Comparison of ENCODE assay signal across 8 cellular contexts in genomic region chr4:8428288-8429097, GRCh38. TPM values are rescaled to one million over a fixed set of nuclear protein-coding genes. Genes with fewer than 3 reads are reported as not detected.
A peak's percentile ranks its signal among the peaks of the same experiment; 100 is the strongest.
DNase-seq lines count a peak whose midpoint lies in the region; ATAC-seq, FAIRE-seq and TF ChIP-seq lines count a peak whose summit lies in the region.

No MANE protein-coding gene starts in this region.

- peak overlapping the region; percentile 85 for H3K4me3 ChIP-seq in AG10803 (ENCODE audit: low read length)
- peak overlapping the region; percentile 53 to 80 (median 74) for H3K4me3 ChIP-seq in keratinocyte (ENCODE audit: control insufficient read depth in 2 of 3, extremely low read depth in 1 of 3, insufficient read depth in 2 of 3, low read depth in 1 of 3, low read length in 3 of 3)

- H3K9me3 ChIP-seq in keratinocyte (ENCODE audit: control insufficient read depth, low read depth, low read length): no peaks in the 10 kb centered on the region

- ATAC-seq in GM19023 (IDR thresholded peaks at IDR 0.05; ENCODE audit: unreplicated experiment): peak; percentile 96
- ATAC-seq in HG03175 (IDR thresholded peaks at IDR 0.05; ENCODE audit: unreplicated experiment): peak; percentile 87

- no peaks in the 10 kb centered on the region for H3K36me3 ChIP-seq in keratinocyte (ENCODE audit: control insufficient read depth in 2 of 2, extremely low read depth in 1 of 2, insufficient read depth in 2 of 2, low read length in 2 of 2)

- peak overlapping the region; percentile 16 for H3K27ac ChIP-seq in keratinocyte (ENCODE audit: control insufficient read depth, insufficient read depth, low read length)

- no peaks in the 10 kb centered on the region for H4K20me1 ChIP-seq in keratinocyte (ENCODE audit: control insufficient read depth, extremely low read depth, insufficient read depth, low read length)

- no peaks in the 10 kb centered on the region for H3K9me1 ChIP-seq in keratinocyte (ENCODE audit: control insufficient read depth, extremely low read depth, insufficient read depth, low read length)

- H3K27me3 ChIP-seq in keratinocyte (ENCODE audit: control insufficient read depth, extremely low read depth, insufficient read depth, low read length): no peaks in the 10 kb centered on the region

- TF ChIP-seq CTCF in AG10803 (conservative IDR thresholded peaks at IDR 0.05; ENCODE audit: low read length): peak; percentile 54
- TF ChIP-seq CTCF in keratinocyte (optimal IDR thresholded peaks at IDR 0.05 in 1 of 3, IDR thresholded peaks at IDR 0.05 in 1 of 3, conservative IDR thresholded peaks at IDR 0.05 in 1 of 3; ENCODE audit: extremely low read depth in 1 of 3, insufficient read depth in 2 of 3, low read length in 3 of 3): peak in 2 of 3 experiments; percentile 33 to 40

- H3K4me2 ChIP-seq in keratinocyte (ENCODE audit: control insufficient read depth, extremely low read depth, insufficient read depth, low read depth, low read length): peak overlapping the region; percentile 75

- H3K4me1 ChIP-seq in keratinocyte (ENCODE audit: control insufficient read depth, extremely low read depth, insufficient read depth, low read length): peaks cover 10% of the 10 kb centered on the region

- FAIRE-seq in keratinocyte (lab: Jason Lieb, UNC): no peak

- DNase-seq in AG10803 (ENCODE audit: low read depth): peak; percentile 80
- DNase-seq in NCI-H226: peak; percentile 70
- DNase-seq in activated CD4-positive, CD25-positive, alpha-beta regulatory T cell (lab: John Stamatoyannopoulos, UW): peak; percentile 77 to 85 (median 80)
- peak; percentile 89 for DNase-seq in central memory CD4-positive, alpha-beta T cell
- peak; percentile 23 for DNase-seq in keratinocyte (ENCODE audit: low read depth, low spot score)
- peak; percentile 88 to 92 for DNase-seq in stimulated activated CD4-positive, alpha-beta T cell treated with anti-CD3 and anti-CD28 coated beads, Interleukin-15, amount 100 ng/mL, for 1 hour (ENCODE audit: low read depth in 1 of 2, low spot score in 1 of 2)

- dilution Hi-C loops in keratinocyte (cut with MboI; ENCODE audit: extremely low pct_ligation_motif_present, low sequenced_read_pairs): no loop called here

- H2AFZ ChIP-seq in keratinocyte (ENCODE audit: control insufficient read depth, low read length): peak overlapping the region; percentile 81

- peak overlapping the region; percentile 64 for H3K9ac ChIP-seq in keratinocyte (ENCODE audit: control insufficient read depth, extremely low read depth, insufficient read depth, low read length)

- H3K79me2 ChIP-seq in keratinocyte (ENCODE audit: control insufficient read depth, insufficient read depth, low read length): peaks cover 3% of the 10 kb centered on the region

RNA-seq across cellular contexts. Expression of gene ACOX3, which starts 12.0 kb away (rescaled TPM):
- 6.0 to 7.2 TPM (median 6.7 TPM) in 3 replicates for polyA plus RNA-seq in keratinocyte
- polyA plus RNA-seq in keratinocyte (2011; ENCODE audit: low read depth): 10.9 TPM
- 6.4 and 8.2 TPM in 2 replicates for polyA plus RNA-seq in keratinocyte (2011; cell fraction: cytosol; rRNA removed)
- polyA plus RNA-seq in keratinocyte (2011; cell fraction: nucleus; rRNA removed): 15.6 and 16.6 TPM in 2 replicates
- polyA plus RNA-seq in keratinocyte (2012; ENCODE audit: low replicate concordance): 15.3 and 16.5 TPM in 2 replicates
- 6.5 to 8.2 TPM (median 7.6 TPM) in 3 replicates for polyA minus RNA-seq in keratinocyte
- polyA minus RNA-seq in keratinocyte (2011; cell fraction: cytosol; rRNA and poly(A)+ RNA removed): 6.5 TPM
- 7.0 and 12.1 TPM in 2 replicates for polyA minus RNA-seq in keratinocyte (2011; cell fraction: nucleus; rRNA and poly(A)+ RNA removed)

RNA-seq across cellular contexts. Expression of gene TRMT44, which starts 12.1 kb away (rescaled TPM):
- 6.0 to 9.2 TPM (median 8.8 TPM) in 3 replicates for polyA plus RNA-seq in keratinocyte
- 6.5 TPM for polyA plus RNA-seq in keratinocyte (2011; ENCODE audit: low read depth)
- polyA plus RNA-seq in keratinocyte (2011; cell fraction: cytosol; rRNA removed): 5.6 and 5.8 TPM in 2 replicates
- polyA plus RNA-seq in keratinocyte (2011; cell fraction: nucleus; rRNA removed): 18.2 and 19.4 TPM in 2 replicates
- polyA plus RNA-seq in keratinocyte (2012; ENCODE audit: low replicate concordance): 7.2 and 8.8 TPM in 2 replicates
- polyA minus RNA-seq in keratinocyte: 8.8 to 10.2 TPM (median 10.1 TPM) in 3 replicates
- polyA minus RNA-seq in keratinocyte (2011; cell fraction: cytosol; rRNA and poly(A)+ RNA removed): 10.2 TPM
- polyA minus RNA-seq in keratinocyte (2011; cell fraction: nucleus; rRNA and poly(A)+ RNA removed): 19.8 and 23.1 TPM in 2 replicates

Comparison
In these comparisons a context has a peak if more than half of its experiments do, and no peak if none do; other contexts are left out.
1. Peak in every context shown above with its lines: DNase-seq, ATAC-seq, H3K4me3 ChIP-seq and H3K27ac ChIP-seq.
2. DNase-seq: peak in every context shown above with its lines; median percentile 90 in stimulated activated CD4-positive, alpha-beta T cell treated with anti-CD3 and anti-CD28 coated beads, Interleukin-15, amount 100 ng/mL, for 1 hour; 89 in central memory CD4-positive, alpha-beta T cell; 80 in activated CD4-positive, CD25-positive, alpha-beta regulatory T cell; 80 in AG10803; 70 in NCI-H226; 23 in keratinocyte.